1 cellular context compared by ENCODE assay signal in genomic region chr10:52771534-52772455, GRCh38.
A peak's percentile ranks its signal among the peaks of the same experiment; 100 is the strongest.
TF ChIP-seq lines count a peak whose summit lies in the region.

No MANE protein-coding gene starts in this region.

TF ChIP-seq in HepG2, 621 proteins besides CTCF, POLR2A, EP300 and RAD21 (continued from another document and continues in another):
- peak; percentile 37; the same call in 1 of the 2 replicates for TF ChIP-seq TAF1 (CRISPR knock-in tag; IDR thresholded peaks at IDR 0.05)
- TF ChIP-seq ZNF160 (CRISPR knock-in tag; IDR thresholded peaks at IDR 0.05), result no peak
- TF ChIP-seq ZNF446 (CRISPR knock-in tag; IDR thresholded peaks at IDR 0.05), result no peak
- TF ChIP-seq FOXP1 (IDR thresholded peaks at IDR 0.05), result no peak
- peak; percentile 76 for TF ChIP-seq FOXP1 (CRISPR knock-in tag; IDR thresholded peaks at IDR 0.05)
- no peak for TF ChIP-seq BRCA1 (CRISPR knock-in tag; IDR thresholded peaks at IDR 0.05)
- TF ChIP-seq ZBTB34 (CRISPR knock-in tag; IDR thresholded peaks at IDR 0.05), result 0 out of 2 replicates have a peak, but pooled peaks have one; percentile 43
- peak; percentile 95 for TF ChIP-seq HDAC2 (CRISPR knock-in tag; IDR thresholded peaks at IDR 0.05)
- no peak for TF ChIP-seq ZNF563 (CRISPR knock-in tag; IDR thresholded peaks at IDR 0.05)
- TF ChIP-seq BCL6 (CRISPR knock-in tag; IDR thresholded peaks at IDR 0.05), result peak; percentile 92
- peak; percentile 93 for TF ChIP-seq MIXL1 (CRISPR knock-in tag; IDR thresholded peaks at IDR 0.05)
- peak; percentile 83 for TF ChIP-seq AHDC1 (CRISPR knock-in tag; IDR thresholded peaks at IDR 0.05; ENCODE audit: borderline replicate concordance)
- TF ChIP-seq TBX3 (IDR thresholded peaks at IDR 0.05; ENCODE audit: borderline replicate concordance), result peak; percentile 75; the same call in 1 of the 2 replicates
- 0 out of 2 replicates have a peak, but pooled peaks have one; percentile 47 for TF ChIP-seq TFAP4 (IDR thresholded peaks at IDR 0.05; ENCODE audit: borderline replicate concordance, low read depth)
- TF ChIP-seq RCOR2 (CRISPR knock-in tag; IDR thresholded peaks at IDR 0.05), result peak; percentile 65
- no peak for TF ChIP-seq KLF16 (CRISPR knock-in tag; IDR thresholded peaks at IDR 0.05)
- TF ChIP-seq SOX13 (IDR thresholded peaks at IDR 0.05), result peak; percentile 56; the same call in 1 of the 2 replicates
- peak in 1 of 2 experiments; percentile 88; a peak in 2 of 4 replicates for TF ChIP-seq SOX13 (CRISPR knock-in tag; conservative IDR thresholded peaks at IDR 0.05 in 1 of 2, IDR thresholded peaks at IDR 0.05 in 1 of 2)
- no peak for TF ChIP-seq KDM5B (CRISPR knock-in tag; IDR thresholded peaks at IDR 0.05; ENCODE audit: borderline replicate concordance)
- no peak for TF ChIP-seq SCMH1 (CRISPR knock-in tag; IDR thresholded peaks at IDR 0.05; ENCODE audit: borderline replicate concordance)
- peak; percentile 83 for TF ChIP-seq MED1 (CRISPR knock-in tag; IDR thresholded peaks at IDR 0.05)
- TF ChIP-seq ZSCAN21 (CRISPR knock-in tag; IDR thresholded peaks at IDR 0.05; ENCODE audit: borderline replicate concordance), result peak; percentile 64; the same call in 1 of the 2 replicates
- TF ChIP-seq ZNF354B (CRISPR knock-in tag; IDR thresholded peaks at IDR 0.05), result no peak
- TF ChIP-seq MLX (CRISPR knock-in tag; IDR thresholded peaks at IDR 0.05), result peak; percentile 80
- peak; percentile 94 for TF ChIP-seq NCOA2 (CRISPR knock-in tag; IDR thresholded peaks at IDR 0.05)
- no peak for TF ChIP-seq NAIF1 (CRISPR knock-in tag; IDR thresholded peaks at IDR 0.05; ENCODE audit: borderline replicate concordance)
- TF ChIP-seq MED13 (CRISPR knock-in tag; IDR thresholded peaks at IDR 0.05), result 0 out of 2 replicates have a peak, but pooled peaks have one; percentile 42
- peak; percentile 34; the same call in 1 of the 2 replicates for TF ChIP-seq ZNF788 (CRISPR knock-in tag; IDR thresholded peaks at IDR 0.05; ENCODE audit: borderline replicate concordance)
- TF ChIP-seq THAP11 (CRISPR knock-in tag; IDR thresholded peaks at IDR 0.05), result 0 out of 2 replicates have a peak, but pooled peaks have one; percentile 35
- TF ChIP-seq ZBTB10 (CRISPR knock-in tag; IDR thresholded peaks at IDR 0.05; ENCODE audit: borderline replicate concordance), result no peak
- TF ChIP-seq ZBTB7A (CRISPR knock-in tag; IDR thresholded peaks at IDR 0.05), result no peak
- peak; percentile 30; the same call in 1 of the 2 replicates for TF ChIP-seq FOXJ3 (CRISPR knock-in tag; IDR thresholded peaks at IDR 0.05; ENCODE audit: borderline replicate concordance)
- TF ChIP-seq HDAC1 (CRISPR knock-in tag; IDR thresholded peaks at IDR 0.05), result peak; percentile 62
- no peak for TF ChIP-seq ZNF773 (CRISPR knock-in tag; IDR thresholded peaks at IDR 0.05; ENCODE audit: borderline replicate concordance)
- 0 out of 2 replicates have a peak, but pooled peaks have one; percentile 37 for TF ChIP-seq POLR2AphosphoS5 (IDR thresholded peaks at IDR 0.05; ENCODE audit: low read depth, low read length)
- TF ChIP-seq NFE2L2 (IDR thresholded peaks at IDR 0.05; ENCODE audit: low read length), result no peak
- TF ChIP-seq TRIM22 (IDR thresholded peaks at IDR 0.05), result no peak
- peak; percentile 79; the same call in 1 of the 2 replicates for TF ChIP-seq RERE (CRISPR knock-in tag; IDR thresholded peaks at IDR 0.05; ENCODE audit: low read depth)
- TF ChIP-seq ARID3A (IDR thresholded peaks at IDR 0.05; ENCODE audit: low read depth, low read length), result peak; percentile 78; the same call in 1 of the 2 replicates
